8 cellular contexts compared by ENCODE assay signal in genomic region chr7:150378115-150378852, GRCh38. TPM values are rescaled to one million over a fixed set of nuclear protein-coding genes. Genes with fewer than 3 reads are reported as not detected.
DNase-seq lines count a peak whose midpoint lies in the region; ATAC-seq and TF ChIP-seq lines count a peak whose summit lies in the region.

No MANE protein-coding gene starts in this region.

- no peaks in the 10 kb centered on the region for H3K9me3 ChIP-seq in ES-I3 (ENCODE audit: control insufficient read depth, insufficient read depth, low read length)

- TF ChIP-seq CTCF in fibroblast of mammary gland (conservative IDR thresholded peaks at IDR 0.05; ENCODE audit: control insufficient read depth, insufficient read depth, low read depth, low read length), result peak; percentile 25

- peak overlapping the region; percentile 77 to 95 (median 83) for H3K4me3 Mint-ChIP-seq in naive thymus-derived CD8-positive, alpha-beta T cell

- H3K4me3 ChIP-seq in fibroblast of mammary gland (ENCODE audit: control insufficient read depth, low read depth, low read length), result peak overlapping the region; percentile 48

- peak; percentile 15 for ATAC-seq in HG03108 (IDR thresholded peaks at IDR 0.05; ENCODE audit: unreplicated experiment)
- no peak for ATAC-seq in naive thymus-derived CD8-positive, alpha-beta T cell

- peaks cover 31 to 69% (median 67%) of the 10 kb centered on the region in 4 donors for H3K4me1 Mint-ChIP-seq in naive thymus-derived CD8-positive, alpha-beta T cell

- H3K9ac ChIP-seq in ES-I3 (ENCODE audit: low read depth, low read length), result peak overlapping the region; percentile 77

- H3K4me1 ChIP-seq in ES-I3 (ENCODE audit: insufficient read depth, low read length), result peaks cover 54% of the 10 kb centered on the region

- DNase-seq in NCI-H748 (lab: John Stamatoyannopoulos, UW; ENCODE audit: unreplicated experiment) (peak; percentile 82), fibroblast of mammary gland (ENCODE audit: low read depth) (peak; percentile 54), DMS114 treated with DMSO at 0.1 percent for 48 hours (lab: John Stamatoyannopoulos, UW; ENCODE audit: unreplicated experiment) (no peak), NCI-H1048 (lab: John Stamatoyannopoulos, UW) (no peak)
- DNase-seq in activated CD8-positive, alpha-beta memory T cell treated with anti-CD3 and anti-CD28 coated beads, Interleukin-2, amount 50 U/mL, for 48 hours, result peak; percentile 69
- peak in 5 of 10 donors; percentile 24 to 45 (median 39) for DNase-seq in naive thymus-derived CD8-positive, alpha-beta T cell

- no peaks in the 10 kb centered on the region for H3K9me3 Mint-ChIP-seq in naive thymus-derived CD8-positive, alpha-beta T cell

- peaks cover 0 to 11% (median 0%) of the 10 kb centered on the region in 3 donors for H3K36me3 Mint-ChIP-seq in naive thymus-derived CD8-positive, alpha-beta T cell

- H3K27me3 Mint-ChIP-seq in naive thymus-derived CD8-positive, alpha-beta T cell, result no peaks in the 10 kb centered on the region

- POLR2A ChIA-PET in naive thymus-derived CD8-positive, alpha-beta T cell (lab: Charles Lee), result interaction anchor here (0.6 to 2.5 kb wide), 8 partner anchors 9 to 195 kb away, joined by 3 to 37 read pairs (median 4); partner anchors contain the start of gene REPIN1

- H3K27ac Mint-ChIP-seq in naive thymus-derived CD8-positive, alpha-beta T cell, result peak overlapping the region; percentile 82 to 91 (median 89)

- H3K36me3 ChIP-seq in ES-I3 (ENCODE audit: insufficient read depth, low read length), result no peaks in the 10 kb centered on the region

RNA-seq across cellular contexts. Expression of gene ZNF775, which starts 0.8 kb away (rescaled TPM):
- total RNA-seq in naive thymus-derived CD8-positive, alpha-beta T cell, result 1 to 10 TPM; 5.6 to 5.9 TPM
- 1 to 10 TPM; 1.5 to 7.6 (median 3.1) TPM for polyA plus RNA-seq in naive thymus-derived CD8-positive, alpha-beta T cell

RNA-seq across cellular contexts. Expression of gene REPIN1, which starts 9.7 kb away (rescaled TPM):
- 100 to 1,000 TPM; 104 to 108 TPM for total RNA-seq in naive thymus-derived CD8-positive, alpha-beta T cell
- polyA plus RNA-seq in naive thymus-derived CD8-positive, alpha-beta T cell, result 10 to 100 TPM; 39.8 to 73.0 (median 49.8) TPM

RNA-seq across cellular contexts. Expression of gene RARRES2, which starts 36.9 kb away (rescaled TPM):
- total RNA-seq in naive thymus-derived CD8-positive, alpha-beta T cell, result under 1 TPM in 1 of 2 experiments, not detected in 1; 0.29 TPM
- not detected for polyA plus RNA-seq in naive thymus-derived CD8-positive, alpha-beta T cell

RNA-seq across cellular contexts. Expression of gene ACTR3C, which starts 54.9 kb away (rescaled TPM):
- total RNA-seq in naive thymus-derived CD8-positive, alpha-beta T cell, result 10 to 100 TPM in 1 of 2 experiments, 1 to 10 TPM in 1; 9.8 to 12.8 TPM
- polyA plus RNA-seq in naive thymus-derived CD8-positive, alpha-beta T cell, result 1 to 10 TPM; 2.1 to 4.6 (median 3.5) TPM

RNA-seq across cellular contexts. Expression of gene LRRC61, which starts 55.1 kb away (rescaled TPM):
- total RNA-seq in naive thymus-derived CD8-positive, alpha-beta T cell, result 10 to 100 TPM; 13.8 to 16.0 TPM
- 10 to 100 TPM; 17.8 to 34.3 (median 33.5) TPM for polyA plus RNA-seq in naive thymus-derived CD8-positive, alpha-beta T cell

Comparison
In these comparisons a context has a peak if more than half of its experiments do, and no peak if none do; other contexts are left out.
1. DNase-seq: peak in NCI-H748 (single experiment), activated CD8-positive, alpha-beta memory T cell treated with anti-CD3 and anti-CD28 coated beads, Interleukin-2, amount 50 U/mL, for 48 hours (single experiment) and fibroblast of mammary gland (single experiment); none in DMS114 treated with DMSO at 0.1 percent for 48 hours (single experiment) and NCI-H1048 (single experiment).